Comparison of ENCODE assay signal across 1 cellular context in the genomic region with DNA sequence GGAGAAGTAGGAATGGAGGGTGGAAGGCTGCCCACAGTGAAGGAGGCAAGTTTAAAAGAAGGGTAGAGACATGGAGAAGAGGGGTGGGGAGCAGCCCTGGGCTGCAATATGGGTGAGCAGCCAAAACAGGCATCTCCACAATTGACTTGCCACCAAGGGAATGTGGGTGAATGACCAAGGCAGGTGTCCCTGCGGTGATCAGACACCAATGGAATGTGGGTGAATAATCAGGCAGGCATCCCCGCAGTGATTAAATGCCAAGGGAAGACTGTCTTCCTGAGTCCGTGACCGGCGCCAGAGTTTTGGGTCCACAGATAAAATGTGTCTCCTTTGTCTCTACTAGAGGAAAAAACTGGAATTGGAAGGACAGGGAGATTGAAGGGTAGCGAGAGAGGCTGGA.
TF ChIP-seq lines count a peak whose summit lies in the region.

No MANE protein-coding gene starts in this region.

TF ChIP-seq in HCT116, 20 proteins besides CTCF, POLR2A, EP300 and RAD21:
- TF ChIP-seq JUND (IDR thresholded peaks at IDR 0.05), result peak; percentile 78
- TF ChIP-seq FOSL1 (IDR thresholded peaks at IDR 0.05; ENCODE audit: low read depth), result peak; percentile 83
- TF ChIP-seq CBX3 (IDR thresholded peaks at IDR 0.05; ENCODE audit: low read depth), result peak; percentile 90
- peak; percentile 55; the same call in 1 of the 2 replicates for TF ChIP-seq SP1 (IDR thresholded peaks at IDR 0.05; ENCODE audit: low read depth)
- TF ChIP-seq, protein P1, sequence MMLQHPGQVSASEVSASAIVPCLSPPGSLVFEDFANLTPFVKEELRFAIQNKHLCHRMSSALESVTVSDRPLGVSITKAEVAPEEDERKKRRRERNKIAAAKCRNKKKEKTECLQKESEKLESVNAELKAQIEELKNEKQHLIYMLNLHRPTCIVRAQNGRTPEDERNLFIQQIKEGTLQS (IDR thresholded peaks at IDR 0.05), result peak; percentile 49; the same call in 1 of the 2 replicates
- TF ChIP-seq, protein P2, sequence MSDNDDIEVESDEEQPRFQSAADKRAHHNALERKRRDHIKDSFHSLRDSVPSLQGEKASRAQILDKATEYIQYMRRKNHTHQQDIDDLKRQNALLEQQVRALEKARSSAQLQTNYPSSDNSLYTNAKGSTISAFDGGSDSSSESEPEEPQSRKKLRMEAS (IDR thresholded peaks at IDR 0.05), result 0 out of 2 replicates have a peak, but pooled peaks have one; percentile 33
